1 cellular context compared by ENCODE assay signal in genomic region chr13:31161583-31162150, GRCh38.
TF ChIP-seq lines count a peak whose summit lies in the region.

HSPH1 (minus strand) TSS chr13:31161904; CDS start chr13:31161582, 322 bp downstream.

TF ChIP-seq in HepG2, 621 proteins besides CTCF, POLR2A, EP300 and RAD21 (continued from another document and continues in another):
- peak; percentile 80 for TF ChIP-seq TAF1 (CRISPR knock-in tag; IDR thresholded peaks at IDR 0.05)
- no peak for TF ChIP-seq PHF21A (CRISPR knock-in tag; IDR thresholded peaks at IDR 0.05)
- no peak for TF ChIP-seq ZNF674 (CRISPR knock-in tag; IDR thresholded peaks at IDR 0.05; ENCODE audit: low read depth)
- peak; percentile 75 for TF ChIP-seq ZMYM4 (CRISPR knock-in tag; IDR thresholded peaks at IDR 0.05)
- TF ChIP-seq ZNF841 (CRISPR knock-in tag; IDR thresholded peaks at IDR 0.05; ENCODE audit: borderline replicate concordance): no peak
- TF ChIP-seq ZNF142 (CRISPR knock-in tag; IDR thresholded peaks at IDR 0.05): no peak; the same call in 1 of the 2 replicates
- no peak for TF ChIP-seq IRF2 (CRISPR knock-in tag; IDR thresholded peaks at IDR 0.05)
- no peak for TF ChIP-seq KLF11 (CRISPR knock-in tag; IDR thresholded peaks at IDR 0.05)
- TF ChIP-seq CAMTA2 (CRISPR knock-in tag; IDR thresholded peaks at IDR 0.05; ENCODE audit: borderline replicate concordance): no peak
- no peak for TF ChIP-seq ZNF468 (CRISPR knock-in tag; IDR thresholded peaks at IDR 0.05)
- no peak for TF ChIP-seq TMF1 (CRISPR knock-in tag; IDR thresholded peaks at IDR 0.05; ENCODE audit: low read depth)
- no peak for TF ChIP-seq RCOR2 (CRISPR knock-in tag; IDR thresholded peaks at IDR 0.05)
- TF ChIP-seq PITX1 (CRISPR knock-in tag; IDR thresholded peaks at IDR 0.05): no peak
- TF ChIP-seq ZNF772 (CRISPR knock-in tag; IDR thresholded peaks at IDR 0.05): peak; percentile 16; the same call in 1 of the 2 replicates
- 0 out of 2 replicates have a peak, but pooled peaks have one; percentile 24 for TF ChIP-seq ZMAT3 (CRISPR knock-in tag; conservative IDR thresholded peaks at IDR 0.05)
- TF ChIP-seq MXI1 (IDR thresholded peaks at IDR 0.05; ENCODE audit: borderline replicate concordance, low read depth, low read length): peak; percentile 92; the same call in 2 of the 3 replicates
- TF ChIP-seq ETV5 (CRISPR knock-in tag; IDR thresholded peaks at IDR 0.05; ENCODE audit: borderline replicate concordance): peak; percentile 55; the same call in 1 of the 2 replicates
- TF ChIP-seq ZNF646 (CRISPR knock-in tag; IDR thresholded peaks at IDR 0.05): no peak
- no peak for TF ChIP-seq ZNF616 (CRISPR knock-in tag; IDR thresholded peaks at IDR 0.05; ENCODE audit: low read depth)
- TF ChIP-seq SRY (CRISPR knock-in tag; IDR thresholded peaks at IDR 0.05): peak; percentile 87; the same call in 1 of the 2 replicates
- TF ChIP-seq JARID2 (CRISPR knock-in tag; IDR thresholded peaks at IDR 0.05; ENCODE audit: insufficient replicate concordance): no peak
- TF ChIP-seq CBFB (CRISPR knock-in tag; IDR thresholded peaks at IDR 0.05): no peak
- TF ChIP-seq ZNF513 (CRISPR knock-in tag; conservative IDR thresholded peaks at IDR 0.05): no peak
- no peak for TF ChIP-seq ZNF839 (CRISPR knock-in tag; IDR thresholded peaks at IDR 0.05; ENCODE audit: borderline replicate concordance)
- TF ChIP-seq PTBP1 (IDR thresholded peaks at IDR 0.05; ENCODE audit: low read depth, low read length, poor library complexity, severe bottlenecking): no peak
- TF ChIP-seq BCL6 (CRISPR knock-in tag; IDR thresholded peaks at IDR 0.05): peak; percentile 24; the same call in 1 of the 2 replicates
- no peak for TF ChIP-seq AGO1 (IDR thresholded peaks at IDR 0.05; ENCODE audit: low read depth, low read length, poor library complexity, severe bottlenecking)
- TF ChIP-seq ZNF512B (CRISPR knock-in tag; IDR thresholded peaks at IDR 0.05; ENCODE audit: borderline replicate concordance): no peak
- no peak for TF ChIP-seq ZNF580 (CRISPR knock-in tag; IDR thresholded peaks at IDR 0.05; ENCODE audit: borderline replicate concordance, low read depth)
- peak; percentile 59 for TF ChIP-seq KAT8 (CRISPR knock-in tag; IDR thresholded peaks at IDR 0.05)
- 0 out of 2 replicates have a peak, but pooled peaks have one; percentile 4 for TF ChIP-seq E2F1 (CRISPR knock-in tag; IDR thresholded peaks at IDR 0.05)
- TF ChIP-seq ATF2 (CRISPR knock-in tag; IDR thresholded peaks at IDR 0.05): peak; percentile 22; the same call in 1 of the 2 replicates
- no peak for TF ChIP-seq ZNF362 (CRISPR knock-in tag; IDR thresholded peaks at IDR 0.05; ENCODE audit: borderline replicate concordance)
- TF ChIP-seq FOXO4 (CRISPR knock-in tag; conservative IDR thresholded peaks at IDR 0.05): no peak
- TF ChIP-seq ZNF672 (CRISPR knock-in tag; IDR thresholded peaks at IDR 0.05): no peak
- TF ChIP-seq NR3C1 (CRISPR knock-in tag; IDR thresholded peaks at IDR 0.05): no peak
- TF ChIP-seq HOXA3 (CRISPR knock-in tag; IDR thresholded peaks at IDR 0.05): peak; percentile 17; the same call in 1 of the 2 replicates
